In genomic region chr14:96881713-96882112, GRCh38 we compare ENCODE assay signal across 14 cellular contexts.
DNase-seq lines count a peak whose midpoint lies in the region; ATAC-seq and FAIRE-seq lines count a peak whose summit lies in the region.
"Had no signal": no experiment of that assay in that cellular context is flagged by ENCODE, and none has a peak within 500 bp of the region (broad histone marks: within the 10 kb centered on the region; RNA-seq: fewer than 3 reads in every experiment).

No MANE protein-coding gene starts in this region.

- DNase-seq in cortex of kidney (lab: John Stamatoyannopoulos, UW): no peak
- no peak for DNase-seq in HTR-8/SVneo (ENCODE audit: insufficient read length, low spot score)
- DNase-seq in NCI-H1930 (lab: John Stamatoyannopoulos, UW): no peak
- DNase-seq in NCI-H2107 treated with DMSO at 0.1 percent for 48 hours (lab: John Stamatoyannopoulos, UW; ENCODE audit: unreplicated experiment): no peak
- DNase-seq: brain microvascular endothelial cell; CD8-positive, alpha-beta memory T cell; H7; hippocampal formation; left colon; substantia nigra had no signal

- ATAC-seq in GM18502 (IDR thresholded peaks at IDR 0.05; ENCODE audit: poor library complexity, unreplicated experiment): peak; percentile 46
- peak; percentile 60 for ATAC-seq in GM19468 (IDR thresholded peaks at IDR 0.05; ENCODE audit: extremely low read depth, unreplicated experiment)
- peak; percentile 70 for ATAC-seq in HG02870 (IDR thresholded peaks at IDR 0.05; ENCODE audit: unreplicated experiment)
- peak; percentile 80 for ATAC-seq in HG03378 (IDR thresholded peaks at IDR 0.05; ENCODE audit: unreplicated experiment)
- ATAC-seq: left colon had no signal

- no peak for FAIRE-seq in HTR-8/SVneo (lab: Jason Lieb, UNC)
